ENCODE assay signal across 18 cellular contexts in the genomic region with DNA sequence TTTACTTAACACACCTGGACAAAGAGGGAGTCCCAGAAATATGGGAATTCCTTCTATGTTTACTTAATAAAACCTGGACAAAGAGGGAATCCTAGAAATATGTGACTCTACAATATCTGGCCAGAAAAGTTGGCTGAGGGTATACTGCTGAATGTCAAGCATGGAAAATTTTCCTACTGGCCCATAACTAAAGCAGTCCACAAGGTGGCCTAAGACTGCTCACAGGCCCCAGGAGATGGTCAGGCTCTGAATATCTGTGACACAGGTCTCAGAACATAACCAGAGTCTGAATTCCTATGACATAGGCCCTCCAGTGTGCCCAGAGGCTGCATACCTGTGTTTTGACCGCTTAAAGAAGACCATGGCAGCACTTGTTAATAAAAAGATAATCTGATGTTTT.
DNase-seq lines count a peak whose midpoint lies in the region; ATAC-seq and TF ChIP-seq lines count a peak whose summit lies in the region.
"Had no signal": no experiment of that assay in that cellular context is flagged by ENCODE, and none has a peak within 500 bp of the region (broad histone marks: within the 10 kb centered on the region; RNA-seq: fewer than 3 reads in every experiment).

No MANE protein-coding gene starts in this region.

- no peaks in the 10 kb centered on the region for H3K36me3 Mint-ChIP-seq in WTC11
- H3K36me3 Mint-ChIP-seq: activated CD4-positive, alpha-beta memory T cell treated with anti-CD3 and anti-CD28 coated beads for 36 hours; IgD-negative memory B cell; stimulated activated naive B cell treated with anti-CD40 and anti-IgM and Interleukin-4, amounts not matched to agents 10 μg/mL and 1 μg/mL and 100 μg/mL, for 72 hours had no signal

- no peaks in the 10 kb centered on the region for H3K27me3 Mint-ChIP-seq in WTC11 (ENCODE audit: low read depth)
- H3K27me3 Mint-ChIP-seq: activated CD4-positive, alpha-beta memory T cell treated with anti-CD3 and anti-CD28 coated beads for 36 hours; central memory CD8-positive, alpha-beta T cell; IgD-negative memory B cell; stimulated activated naive B cell treated with anti-CD40 and anti-IgM and Interleukin-4, amounts not matched to agents 10 μg/mL and 1 μg/mL and 100 μg/mL, for 72 hours had no signal

- POLR2A ChIA-PET in WTC11 (lab: Charles Lee): no interaction called here

- CTCF ChIA-PET in WTC11 (lab: Charles Lee): no interaction called here

- peaks cover 14% of the 10 kb centered on the region for H3K4me1 Mint-ChIP-seq in WTC11
- H3K4me1 Mint-ChIP-seq: central memory CD8-positive, alpha-beta T cell; IgD-negative memory B cell; stimulated activated naive B cell treated with anti-CD40 and anti-IgM and Interleukin-4, amounts not matched to agents 10 μg/mL and 1 μg/mL and 100 μg/mL, for 72 hours had no signal

- H3K27ac ChIP-seq in left lung: no peak overlapping the region
- no peak overlapping the region for H3K27ac ChIP-seq in effector memory CD4-positive, alpha-beta T cell (ENCODE audit: insufficient read depth, low read length, poor library complexity, severe bottlenecking)
- H3K27ac ChIP-seq: BLaER1, pancreas, SK-N-MC had no signal

- H3K4me3 Mint-ChIP-seq in WTC11: no peak overlapping the region
- H3K4me3 Mint-ChIP-seq: activated CD4-positive, alpha-beta memory T cell treated with anti-CD3 and anti-CD28 coated beads for 36 hours; central memory CD8-positive, alpha-beta T cell; IgD-negative memory B cell; stimulated activated naive B cell treated with anti-CD40 and anti-IgM and Interleukin-4, amounts not matched to agents 10 μg/mL and 1 μg/mL and 100 μg/mL, for 72 hours had no signal

- intact Hi-C loops in left lung (cut with DNase I): no loop called here

- H3K9me3 ChIP-seq in left lung: no peaks in the 10 kb centered on the region
- H3K9me3 ChIP-seq in effector memory CD4-positive, alpha-beta T cell (ENCODE audit: control insufficient read depth, low read length): no peaks in the 10 kb centered on the region
- H3K9me3 ChIP-seq: BLaER1, pancreas had no signal

- no peak overlapping the region for H3K4me3 ChIP-seq in left lung
- H3K4me3 ChIP-seq in effector memory CD4-positive, alpha-beta T cell (ENCODE audit: insufficient read depth, low read depth, low read length, poor library complexity, severe bottlenecking): no peak overlapping the region
- H3K4me3 ChIP-seq: BLaER1, pancreas, SK-N-MC had no signal

- H3K36me3 ChIP-seq in left lung: no peaks in the 10 kb centered on the region
- H3K36me3 ChIP-seq in effector memory CD4-positive, alpha-beta T cell (ENCODE audit: control insufficient read depth, insufficient read depth, low read length): no peaks in the 10 kb centered on the region
- H3K36me3 ChIP-seq: BLaER1, pancreas had no signal

- H3K27ac Mint-ChIP-seq in WTC11: peak overlapping the region; percentile 56; the same call in 1 of the 2 replicates
- H3K27ac Mint-ChIP-seq: activated CD4-positive, alpha-beta memory T cell treated with anti-CD3 and anti-CD28 coated beads for 36 hours; IgD-negative memory B cell; stimulated activated naive B cell treated with anti-CD40 and anti-IgM and Interleukin-4, amounts not matched to agents 10 μg/mL and 1 μg/mL and 100 μg/mL, for 72 hours had no signal

- H3K9me3 Mint-ChIP-seq in WTC11: no peaks in the 10 kb centered on the region

- ATAC-seq in WTC11: peak; percentile 92
- peak; percentile 41 for ATAC-seq in left lung
- ATAC-seq in HG03342 (IDR thresholded peaks at IDR 0.05; ENCODE audit: unreplicated experiment): no peak
- ATAC-seq in HG02870 (IDR thresholded peaks at IDR 0.05; ENCODE audit: unreplicated experiment): no peak
- ATAC-seq: stimulated activated naive B cell treated with anti-CD40 and anti-IgM and Interleukin-4, amounts not matched to agents 10 μg/mL and 1 μg/mL and 100 μg/mL, for 72 hours had no signal

- no peak for TF ChIP-seq CTCF in WTC11 (IDR thresholded peaks at IDR 0.05)
- TF ChIP-seq CTCF in left lung (IDR thresholded peaks at IDR 0.05): no peak

- no peaks in the 10 kb centered on the region for H3K27me3 ChIP-seq in left lung
- H3K27me3 ChIP-seq in effector memory CD4-positive, alpha-beta T cell (replicated peaks; ENCODE audit: control insufficient read depth, insufficient read depth, low read length, poor library complexity, severe bottlenecking): no peaks in the 10 kb centered on the region
- H3K27me3 ChIP-seq: BLaER1, pancreas had no signal

- peak; percentile 2 for DNase-seq in COLO668 (lab: John Stamatoyannopoulos, UW; ENCODE audit: unreplicated experiment)
- peak; percentile 34 for DNase-seq in HuH-7 (ENCODE audit: low spot score)
- DNase-seq in WTC11 (ENCODE audit: low spot score): no peak
- DNase-seq in left lung: no peak
- DNase-seq in mesenteric fat pad (ENCODE audit: low spot score): no peak
- no peak for DNase-seq in effector memory CD4-positive, alpha-beta T cell
- DNase-seq: activated CD4-positive, alpha-beta memory T cell treated with anti-CD3 and anti-CD28 coated beads for 36 hours; activated naive CD4-positive, alpha-beta T cell; kidney glomerular epithelial cell; pancreas; stimulated activated CD4-positive, alpha-beta T cell treated with anti-CD3 and anti-CD28 coated beads, Interleukin-2, amount 100 ng/mL, for 24 hours; stimulated activated naive B cell treated with anti-CD40 and anti-IgM and Interleukin-4, amounts not matched to agents 10 μg/mL and 1 μg/mL and 100 μg/mL, for 72 hours had no signal

- H3K4me1 ChIP-seq in left lung: no peaks in the 10 kb centered on the region
- no peaks in the 10 kb centered on the region for H3K4me1 ChIP-seq in effector memory CD4-positive, alpha-beta T cell (ENCODE audit: control insufficient read depth, insufficient read depth, low read length, poor library complexity, severe bottlenecking)
- H3K4me1 ChIP-seq: BLaER1, pancreas had no signal

TF ChIP-seq in WTC11, 78 proteins besides CTCF, POLR2A, EP300 and RAD21:
- TF ChIP-seq MXD4 (CRISPR knock-in tag; IDR thresholded peaks at IDR 0.05; ENCODE audit: borderline replicate concordance): no peak
- no peak for TF ChIP-seq FOXP1 (CRISPR knock-in tag; IDR thresholded peaks at IDR 0.05; ENCODE audit: borderline replicate concordance)
- TF ChIP-seq, protein P1, sequence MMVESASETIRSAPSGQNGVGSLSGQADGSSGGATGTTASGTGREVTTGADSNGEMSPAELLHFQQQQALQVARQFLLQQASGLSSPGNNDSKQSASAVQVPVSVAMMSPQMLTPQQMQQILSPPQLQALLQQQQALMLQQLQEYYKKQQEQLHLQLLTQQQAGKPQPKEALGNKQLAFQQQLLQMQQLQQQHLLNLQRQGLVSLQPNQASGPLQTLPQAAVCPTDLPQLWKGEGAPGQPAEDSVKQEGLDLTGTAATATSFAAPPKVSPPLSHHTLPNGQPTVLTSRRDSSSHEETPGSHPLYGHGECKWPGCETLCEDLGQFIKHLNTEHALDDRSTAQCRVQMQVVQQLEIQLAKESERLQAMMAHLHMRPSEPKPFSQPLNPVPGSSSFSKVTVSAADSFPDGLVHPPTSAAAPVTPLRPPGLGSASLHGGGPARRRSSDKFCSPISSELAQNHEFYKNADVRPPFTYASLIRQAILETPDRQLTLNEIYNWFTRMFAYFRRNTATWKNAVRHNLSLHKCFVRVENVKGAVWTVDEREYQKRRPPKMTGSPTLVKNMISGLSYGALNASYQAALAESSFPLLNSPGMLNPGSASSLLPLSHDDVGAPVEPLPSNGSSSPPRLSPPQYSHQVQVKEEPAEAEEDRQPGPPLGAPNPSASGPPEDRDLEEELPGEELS (CRISPR knock-in tag; IDR thresholded peaks at IDR 0.05): no peak
- TF ChIP-seq, protein P2, sequence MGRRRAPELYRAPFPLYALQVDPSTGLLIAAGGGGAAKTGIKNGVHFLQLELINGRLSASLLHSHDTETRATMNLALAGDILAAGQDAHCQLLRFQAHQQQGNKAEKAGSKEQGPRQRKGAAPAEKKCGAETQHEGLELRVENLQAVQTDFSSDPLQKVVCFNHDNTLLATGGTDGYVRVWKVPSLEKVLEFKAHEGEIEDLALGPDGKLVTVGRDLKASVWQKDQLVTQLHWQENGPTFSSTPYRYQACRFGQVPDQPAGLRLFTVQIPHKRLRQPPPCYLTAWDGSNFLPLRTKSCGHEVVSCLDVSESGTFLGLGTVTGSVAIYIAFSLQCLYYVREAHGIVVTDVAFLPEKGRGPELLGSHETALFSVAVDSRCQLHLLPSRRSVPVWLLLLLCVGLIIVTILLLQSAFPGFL (CRISPR knock-in tag; IDR thresholded peaks at IDR 0.05; ENCODE audit: borderline replicate concordance): no peak
- no peak for TF ChIP-seq FOXK1 (CRISPR knock-in tag; IDR thresholded peaks at IDR 0.05)
- TF ChIP-seq, protein P3, sequence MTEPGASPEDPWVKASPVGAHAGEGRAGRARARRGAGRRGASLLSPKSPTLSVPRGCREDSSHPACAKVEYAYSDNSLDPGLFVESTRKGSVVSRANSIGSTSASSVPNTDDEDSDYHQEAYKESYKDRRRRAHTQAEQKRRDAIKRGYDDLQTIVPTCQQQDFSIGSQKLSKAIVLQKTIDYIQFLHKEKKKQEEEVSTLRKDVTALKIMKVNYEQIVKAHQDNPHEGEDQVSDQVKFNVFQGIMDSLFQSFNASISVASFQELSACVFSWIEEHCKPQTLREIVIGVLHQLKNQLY (CRISPR knock-in tag; IDR thresholded peaks at IDR 0.05): no peak
- TF ChIP-seq MYBL2 (CRISPR knock-in tag; IDR thresholded peaks at IDR 0.05): no peak
- TF ChIP-seq, protein P4, sequence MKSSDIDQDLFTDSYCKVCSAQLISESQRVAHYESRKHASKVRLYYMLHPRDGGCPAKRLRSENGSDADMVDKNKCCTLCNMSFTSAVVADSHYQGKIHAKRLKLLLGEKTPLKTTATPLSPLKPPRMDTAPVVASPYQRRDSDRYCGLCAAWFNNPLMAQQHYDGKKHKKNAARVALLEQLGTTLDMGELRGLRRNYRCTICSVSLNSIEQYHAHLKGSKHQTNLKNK (CRISPR knock-in tag; IDR thresholded peaks at IDR 0.05): no peak

Comparison
In these comparisons a context has a peak if more than half of its experiments do, and no peak if none do; other contexts are left out.
1. DNase-seq: peak in COLO668 (single experiment) and HuH-7 (single experiment); none in WTC11 (single experiment), left lung (0 of 2), mesenteric fat pad (single experiment) and effector memory CD4-positive, alpha-beta T cell (0 of 3).
2. ATAC-seq: peak in WTC11 (single experiment) and left lung (single experiment); none in HG03342 (single experiment) and HG02870 (single experiment).